In genomic region chr20:20490673-20491072, GRCh38 we compare ENCODE assay signal across 17 cellular contexts.
DNase-seq lines count a peak whose midpoint lies in the region; ATAC-seq and TF ChIP-seq lines count a peak whose summit lies in the region.
"Had no signal": no experiment of that assay in that cellular context is flagged by ENCODE, and none has a peak within 500 bp of the region (broad histone marks: within the 10 kb centered on the region; RNA-seq: fewer than 3 reads in every experiment).

No MANE protein-coding gene starts in this region.

- H3K4me1 Mint-ChIP-seq in activated CD8-positive, alpha-beta T cell treated with anti-CD3 and anti-CD28 coated beads for 36 hours (ENCODE audit: low read depth): peaks cover 50% of the 10 kb centered on the region
- H3K4me1 Mint-ChIP-seq in activated CD8-positive, alpha-beta T cell treated with anti-CD3 and anti-CD28 coated beads, Interleukin-2, amount 10 ng/mL, durations not matched to agents 7 days and 5 days (ENCODE audit: low read depth): no peaks in the 10 kb centered on the region
- H3K4me1 Mint-ChIP-seq in H9 (peaks cover 36 to 47% of the 10 kb centered on the region in 2 experiments), T-cell (no peaks in the 10 kb centered on the region)
- H3K4me1 Mint-ChIP-seq in activated T-helper 1 cell treated with anti-CD3 and anti-CD28 coated beads, Interleukin-12 subunit alpha, Interleukin-12 subunit beta, Interleukin-2, Interleukin-4 antibody, amounts not matched to agents 30 ng/mL and 10 ng/mL and 1 ng/mL, durations not matched to agents 14 hours and 24 hours and 36 hours (ENCODE audit: low read depth): peaks cover 70% of the 10 kb centered on the region

- H2AFZ ChIP-seq in H9 (ENCODE audit: low read length): no peak overlapping the region
- H2AFZ ChIP-seq: parathyroid adenoma had no signal

- H3K4me3 ChIP-seq in lower lobe of right lung: no peak overlapping the region
- H3K4me3 ChIP-seq: body of pancreas, MG63, SJCRH30, suprapubic skin had no signal

- H4K20me1 ChIP-seq in H9 (ENCODE audit: control insufficient read depth, insufficient read depth, insufficient read length): no peaks in the 10 kb centered on the region

- WGBS in H9 (ENCODE audit: extremely low coverage, insufficient read length, low lambda C conversion rate): no CpG with 5 or more reads among the region's 3 CpGs

- H3K4me2 ChIP-seq in H9 (ENCODE audit: insufficient read depth, insufficient read length, low read length): no peak overlapping the region

- peaks cover 73% of the 10 kb centered on the region for H3K36me3 ChIP-seq in lower lobe of right lung
- H3K36me3 ChIP-seq: MG63 had no signal

- H3K36me3 Mint-ChIP-seq in activated CD8-positive, alpha-beta T cell treated with anti-CD3 and anti-CD28 coated beads for 36 hours (ENCODE audit: low read depth): peaks cover 40% of the 10 kb centered on the region
- peaks cover 29% of the 10 kb centered on the region for H3K36me3 Mint-ChIP-seq in activated CD8-positive, alpha-beta T cell treated with anti-CD3 and anti-CD28 coated beads, Interleukin-2, amount 10 ng/mL, durations not matched to agents 7 days and 5 days (ENCODE audit: low read depth)
- H3K36me3 Mint-ChIP-seq in H9 (ENCODE audit: insufficient read depth in 1 of 3, low read depth in 3 of 3) (peaks cover 4 to 5% (median 4%) of the 10 kb centered on the region in 3 experiments; a peak in 4 of 7 replicates), T-cell (peaks cover 70% of the 10 kb centered on the region)
- peaks cover 41% of the 10 kb centered on the region for H3K36me3 Mint-ChIP-seq in activated T-helper 1 cell treated with anti-CD3 and anti-CD28 coated beads, Interleukin-12 subunit alpha, Interleukin-12 subunit beta, Interleukin-2, Interleukin-4 antibody, amounts not matched to agents 30 ng/mL and 10 ng/mL and 1 ng/mL, durations not matched to agents 14 hours and 24 hours and 36 hours (ENCODE audit: low read depth)

- POLR2A ChIA-PET in activated CD8-positive, alpha-beta T cell treated with anti-CD3 and anti-CD28 coated beads for 36 hours (lab: Charles Lee): no interaction called here
- POLR2A ChIA-PET in activated CD8-positive, alpha-beta T cell treated with anti-CD3 and anti-CD28 coated beads, Interleukin-2, amount 10 ng/mL, durations not matched to agents 7 days and 5 days (lab: Charles Lee): no interaction called here
- POLR2A ChIA-PET in T-cell (lab: Charles Lee): no interaction called here

- CTCF ChIA-PET in activated CD8-positive, alpha-beta T cell treated with anti-CD3 and anti-CD28 coated beads for 36 hours (lab: Charles Lee): interaction anchor here (1.2 kb wide), 1 partner anchor 39 kb away, joined by 4 read pairs; no protein-coding TSS in a partner anchor
- CTCF ChIA-PET in activated CD8-positive, alpha-beta T cell treated with anti-CD3 and anti-CD28 coated beads, Interleukin-2, amount 10 ng/mL, durations not matched to agents 7 days and 5 days (lab: Charles Lee): no interaction called here
- CTCF ChIA-PET in T-cell (lab: Charles Lee): no interaction called here

- H3K23ac ChIP-seq in H9 (ENCODE audit: insufficient read length, low read depth, low read length): no peak overlapping the region

- H3K27ac ChIP-seq in H9 (ENCODE audit: insufficient read length, low read depth, low read length) (no peak overlapping the region), lower lobe of right lung (no peak overlapping the region)
- H3K27ac ChIP-seq: parathyroid adenoma, SJCRH30, suprapubic skin had no signal

- H4K5ac ChIP-seq in H9 (ENCODE audit: insufficient read length, low read depth, low read length): no peak overlapping the region

- no peak overlapping the region for H3K18ac ChIP-seq in H9 (ENCODE audit: insufficient read length, low read depth, low read length)

- peak overlapping the region; percentile 63 for H3K4me3 Mint-ChIP-seq in activated CD8-positive, alpha-beta T cell treated with anti-CD3 and anti-CD28 coated beads for 36 hours
- no peak overlapping the region for H3K4me3 Mint-ChIP-seq in activated CD8-positive, alpha-beta T cell treated with anti-CD3 and anti-CD28 coated beads, Interleukin-2, amount 10 ng/mL, durations not matched to agents 7 days and 5 days
- H3K4me3 Mint-ChIP-seq in H9 (peak overlapping the region in 1 of 2 experiments; percentile 8; a peak in 1 of 5 replicates), T-cell (no peak overlapping the region)
- peak overlapping the region; percentile 83 for H3K4me3 Mint-ChIP-seq in activated T-helper 1 cell treated with anti-CD3 and anti-CD28 coated beads, Interleukin-12 subunit alpha, Interleukin-12 subunit beta, Interleukin-2, Interleukin-4 antibody, amounts not matched to agents 30 ng/mL and 10 ng/mL and 1 ng/mL, durations not matched to agents 14 hours and 24 hours and 36 hours

- H4K91ac ChIP-seq in H9 (ENCODE audit: insufficient read length, low read depth, low read length): no peak overlapping the region

- H2BK15ac ChIP-seq in H9 (ENCODE audit: low read depth, low read length): no peak overlapping the region

- no peaks in the 10 kb centered on the region for H3K79me2 ChIP-seq in H9 (ENCODE audit: insufficient read depth, low read length)
- H3K79me2 ChIP-seq: parathyroid adenoma had no signal

- no peak overlapping the region for H2AK5ac ChIP-seq in H9 (ENCODE audit: insufficient read length, low read length)

- no peak overlapping the region for H3K14ac ChIP-seq in H9 (ENCODE audit: insufficient read depth, low read length)

- H3K4ac ChIP-seq in H9 (ENCODE audit: low read depth, low read length): no peak overlapping the region

- no peak overlapping the region for H3K9ac ChIP-seq in H9 (ENCODE audit: extremely low read depth, insufficient read length, low read length)
- H3K9ac ChIP-seq: parathyroid adenoma had no signal

- H3K27me3 Mint-ChIP-seq in activated CD8-positive, alpha-beta T cell treated with anti-CD3 and anti-CD28 coated beads for 36 hours: no peaks in the 10 kb centered on the region
- H3K27me3 Mint-ChIP-seq in activated CD8-positive, alpha-beta T cell treated with anti-CD3 and anti-CD28 coated beads, Interleukin-2, amount 10 ng/mL, durations not matched to agents 7 days and 5 days (ENCODE audit: low read depth): no peaks in the 10 kb centered on the region
- no peaks in the 10 kb centered on the region for H3K27me3 Mint-ChIP-seq in H9 (ENCODE audit: low read depth)
- H3K27me3 Mint-ChIP-seq in activated T-helper 1 cell treated with anti-CD3 and anti-CD28 coated beads, Interleukin-12 subunit alpha, Interleukin-12 subunit beta, Interleukin-2, Interleukin-4 antibody, amounts not matched to agents 30 ng/mL and 10 ng/mL and 1 ng/mL, durations not matched to agents 14 hours and 24 hours and 36 hours (ENCODE audit: insufficient read depth): no peaks in the 10 kb centered on the region
- no peaks in the 10 kb centered on the region for H3K27me3 Mint-ChIP-seq in T-cell

- DNase-seq in activated CD8-positive, alpha-beta T cell treated with anti-CD3 and anti-CD28 coated beads for 36 hours: peak; percentile 10
- DNase-seq in activated CD8-positive, alpha-beta T cell treated with anti-CD3 and anti-CD28 coated beads, Interleukin-2, amount 10 ng/mL, durations not matched to agents 7 days and 5 days: no peak
- DNase-seq in H9 (no peak), lower lobe of right lung (no peak), T-cell (no peak)
- DNase-seq in activated T-helper 1 cell treated with anti-CD3 and anti-CD28 coated beads, Interleukin-12 subunit alpha, Interleukin-12 subunit beta, Interleukin-2, Interleukin-4 antibody, amounts not matched to agents 30 ng/mL and 10 ng/mL and 1 ng/mL, durations not matched to agents 14 hours and 24 hours and 36 hours (ENCODE audit: low spot score): no peak
- DNase-seq in stimulated activated CD8-positive, alpha-beta memory T cell treated with anti-CD3 and anti-CD28 coated beads, Interleukin-4, amount 100 ng/mL, for 48 hours: peak; percentile 39
- DNase-seq: ACHN; activated CD4-positive, alpha-beta T cell treated with anti-CD3 and anti-CD28 coated beads, Interleukin-2, amount 50 U/mL, for 1 hour; body of pancreas; kidney; MG63; NCI-H1417 treated with DMSO at 0.1 percent for 48 hours; NCI-H510A treated with DMSO at 0.1 percent for 48 hours; SJCRH30 had no signal

- TF ChIP-seq CTCF in activated CD8-positive, alpha-beta T cell treated with anti-CD3 and anti-CD28 coated beads for 36 hours (IDR thresholded peaks at IDR 0.05): no peak
- no peak for TF ChIP-seq CTCF in H9 (conservative IDR thresholded peaks at IDR 0.05)
- TF ChIP-seq CTCF in lower lobe of right lung (IDR thresholded peaks at IDR 0.05): no peak

- H3K4me1 ChIP-seq in H9 (ENCODE audit: insufficient read depth, low read length) (peaks cover 9% of the 10 kb centered on the region; the same call in 1 of the 2 replicates), lower lobe of right lung (no peaks in the 10 kb centered on the region)
- H3K4me1 ChIP-seq: parathyroid adenoma, SJCRH30, suprapubic skin had no signal

- H2BK5ac ChIP-seq in H9 (ENCODE audit: insufficient read length, low read length): no peak overlapping the region

- intact Hi-C loops in activated CD8-positive, alpha-beta T cell treated with anti-CD3 and anti-CD28 coated beads for 36 hours (cut with micrococcal nuclease): loop anchor here (10.0 kb wide), 1 partner anchor 126 kb away; the partner anchor contains the start of gene INSM1
- intact Hi-C loops in activated T-helper 1 cell treated with anti-CD3 and anti-CD28 coated beads, Interleukin-12 subunit alpha, Interleukin-12 subunit beta, Interleukin-2, Interleukin-4 antibody, amounts not matched to agents 30 ng/mL and 10 ng/mL and 1 ng/mL, durations not matched to agents 14 hours and 24 hours and 36 hours (cut with micrococcal nuclease): loop anchor here (1.0 to 10.0 kb wide), 14 partner anchors 10 to 1058 kb away; partner anchors contain the start of genes CFAP61, CRNKL1, NAA20 and RALGAPA2
- intact Hi-C loops in lower lobe of right lung (cut with DNase I): no loop called here

- H3T11ph ChIP-seq in H9 (ENCODE audit: low read length): no peak overlapping the region

- no peaks in the 10 kb centered on the region for H3K23me2 ChIP-seq in H9 (ENCODE audit: insufficient read length, low read depth, low read length, poor library complexity, severe bottlenecking)

- no peak overlapping the region for H4K8ac ChIP-seq in H9 (replicated peaks; ENCODE audit: insufficient read length, low read depth, low read length)

- H3K9me3 Mint-ChIP-seq in activated CD8-positive, alpha-beta T cell treated with anti-CD3 and anti-CD28 coated beads for 36 hours: no peaks in the 10 kb centered on the region
- H3K9me3 Mint-ChIP-seq in activated CD8-positive, alpha-beta T cell treated with anti-CD3 and anti-CD28 coated beads, Interleukin-2, amount 10 ng/mL, durations not matched to agents 7 days and 5 days (ENCODE audit: insufficient read depth): no peaks in the 10 kb centered on the region
- H3K9me3 Mint-ChIP-seq in H9: no peaks in the 10 kb centered on the region
- H3K9me3 Mint-ChIP-seq in activated T-helper 1 cell treated with anti-CD3 and anti-CD28 coated beads, Interleukin-12 subunit alpha, Interleukin-12 subunit beta, Interleukin-2, Interleukin-4 antibody, amounts not matched to agents 30 ng/mL and 10 ng/mL and 1 ng/mL, durations not matched to agents 14 hours and 24 hours and 36 hours: peaks cover 5% of the 10 kb centered on the region
- H3K9me3 Mint-ChIP-seq in T-cell: peaks cover 0 to 4% (median 0%) of the 10 kb centered on the region in 3 donors

- H3K9me3 ChIP-seq in H9 (ENCODE audit: control insufficient read depth, low read depth, low read length) (no peaks in the 10 kb centered on the region), lower lobe of right lung (no peaks in the 10 kb centered on the region)
- H3K9me3 ChIP-seq: body of pancreas, MG63, SJCRH30, suprapubic skin had no signal

- H3K79me1 ChIP-seq in H9 (ENCODE audit: insufficient read depth, low read depth, low read length, poor library complexity, severe bottlenecking): no peaks in the 10 kb centered on the region

- H3K56ac ChIP-seq in H9 (ENCODE audit: insufficient read length, low read depth, low read length): no peak overlapping the region

- H3K27ac Mint-ChIP-seq in activated CD8-positive, alpha-beta T cell treated with anti-CD3 and anti-CD28 coated beads for 36 hours: peak overlapping the region; percentile 98
- H3K27ac Mint-ChIP-seq in activated CD8-positive, alpha-beta T cell treated with anti-CD3 and anti-CD28 coated beads, Interleukin-2, amount 10 ng/mL, durations not matched to agents 7 days and 5 days: no peak overlapping the region
- H3K27ac Mint-ChIP-seq in H9: peak overlapping the region in 2 of 3 experiments; percentile 5 to 35; a peak in 3 of 7 replicates
- peak overlapping the region; percentile 98 for H3K27ac Mint-ChIP-seq in activated T-helper 1 cell treated with anti-CD3 and anti-CD28 coated beads, Interleukin-12 subunit alpha, Interleukin-12 subunit beta, Interleukin-2, Interleukin-4 antibody, amounts not matched to agents 30 ng/mL and 10 ng/mL and 1 ng/mL, durations not matched to agents 14 hours and 24 hours and 36 hours
- H3K27ac Mint-ChIP-seq in T-cell: no peak overlapping the region

- H2BK20ac ChIP-seq in H9 (ENCODE audit: low read depth, low read length, poor library complexity, severe bottlenecking): no peak overlapping the region

- H2BK12ac ChIP-seq in H9 (ENCODE audit: insufficient read length, low read depth, low read length): no peak overlapping the region

- H3K27me3 ChIP-seq in H9 (ENCODE audit: insufficient read depth, low read length): no peaks in the 10 kb centered on the region
- no peaks in the 10 kb centered on the region for H3K27me3 ChIP-seq in lower lobe of right lung (ENCODE audit: low read depth)
- H3K27me3 ChIP-seq: body of pancreas, MG63, SJCRH30, suprapubic skin had no signal

- H2BK120ac ChIP-seq in H9 (ENCODE audit: low read depth, low read length, poor library complexity, severe bottlenecking): no peak overlapping the region

- ATAC-seq in activated CD8-positive, alpha-beta T cell treated with anti-CD3 and anti-CD28 coated beads for 36 hours: peak; percentile 6
- no peak for ATAC-seq in activated CD8-positive, alpha-beta T cell treated with anti-CD3 and anti-CD28 coated beads, Interleukin-2, amount 10 ng/mL, durations not matched to agents 7 days and 5 days
- no peak for ATAC-seq in lower lobe of right lung
- ATAC-seq in T-cell (replicated peaks in 1 of 4): no peak
- ATAC-seq: body of pancreas had no signal

Comparison
In these comparisons a context has a peak if more than half of its experiments do, and no peak if none do; other contexts are left out.
1. DNase-seq: peak in activated CD8-positive, alpha-beta T cell treated with anti-CD3 and anti-CD28 coated beads for 36 hours (single experiment) and stimulated activated CD8-positive, alpha-beta memory T cell treated with anti-CD3 and anti-CD28 coated beads, Interleukin-4, amount 100 ng/mL, for 48 hours (single experiment); none in activated CD8-positive, alpha-beta T cell treated with anti-CD3 and anti-CD28 coated beads, Interleukin-2, amount 10 ng/mL, durations not matched to agents 7 days and 5 days (single experiment), H9 (single experiment), activated T-helper 1 cell treated with anti-CD3 and anti-CD28 coated beads, Interleukin-12 subunit alpha, Interleukin-12 subunit beta, Interleukin-2, Interleukin-4 antibody, amounts not matched to agents 30 ng/mL and 10 ng/mL and 1 ng/mL, durations not matched to agents 14 hours and 24 hours and 36 hours (single experiment), lower lobe of right lung (single experiment) and T-cell (0 of 34).
2. H3K27ac Mint-ChIP-seq: peak in activated CD8-positive, alpha-beta T cell treated with anti-CD3 and anti-CD28 coated beads for 36 hours (single experiment), H9 (2 of 3) and activated T-helper 1 cell treated with anti-CD3 and anti-CD28 coated beads, Interleukin-12 subunit alpha, Interleukin-12 subunit beta, Interleukin-2, Interleukin-4 antibody, amounts not matched to agents 30 ng/mL and 10 ng/mL and 1 ng/mL, durations not matched to agents 14 hours and 24 hours and 36 hours (single experiment); none in activated CD8-positive, alpha-beta T cell treated with anti-CD3 and anti-CD28 coated beads, Interleukin-2, amount 10 ng/mL, durations not matched to agents 7 days and 5 days (single experiment) and T-cell (0 of 2).
3. H3K4me3 Mint-ChIP-seq: peak in activated CD8-positive, alpha-beta T cell treated with anti-CD3 and anti-CD28 coated beads for 36 hours (single experiment) and activated T-helper 1 cell treated with anti-CD3 and anti-CD28 coated beads, Interleukin-12 subunit alpha, Interleukin-12 subunit beta, Interleukin-2, Interleukin-4 antibody, amounts not matched to agents 30 ng/mL and 10 ng/mL and 1 ng/mL, durations not matched to agents 14 hours and 24 hours and 36 hours (single experiment); none in activated CD8-positive, alpha-beta T cell treated with anti-CD3 and anti-CD28 coated beads, Interleukin-2, amount 10 ng/mL, durations not matched to agents 7 days and 5 days (single experiment) and T-cell (0 of 3).